11 cellular contexts compared by ENCODE assay signal in the genomic region with DNA sequence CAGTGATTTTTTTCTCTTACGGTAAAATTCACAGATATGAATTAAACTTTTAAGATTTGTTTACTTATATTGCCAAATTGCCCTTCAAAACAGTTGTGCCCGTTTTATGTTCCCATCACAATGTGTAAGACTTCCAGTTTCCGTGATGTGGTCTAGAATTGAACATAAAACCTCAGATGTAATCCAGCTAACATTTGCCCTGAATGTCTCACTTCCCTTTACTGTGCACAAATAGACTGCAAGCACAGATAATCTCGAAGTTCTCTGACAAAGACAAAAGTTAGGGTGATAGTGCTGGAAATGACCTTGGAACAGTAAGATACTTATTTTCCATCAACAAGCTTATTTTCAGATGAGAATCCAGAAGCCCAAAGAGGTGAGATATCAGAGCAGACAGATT.
DNase-seq lines count a peak whose midpoint lies in the region; ATAC-seq and TF ChIP-seq lines count a peak whose summit lies in the region.
"Had no signal": no experiment of that assay in that cellular context is flagged by ENCODE, and none has a peak within 500 bp of the region (broad histone marks: within the 10 kb centered on the region; RNA-seq: fewer than 3 reads in every experiment).

No MANE protein-coding gene starts in this region.

- 0 out of 22 replicates have a peak, but pooled peaks cover 0 to 4% (median 0%) of the 10 kb centered on the region in 11 experiments for H3K9me3 ChIP-seq in BLaER1 treated with 17β-estradiol and CSF1 and Interleukin-3, amounts not matched to agents 10 nM and 100 nM (replicated peaks in 1 of 11)
- no peaks in the 10 kb centered on the region for H3K9me3 ChIP-seq in sigmoid colon
- H3K9me3 ChIP-seq in Karpas-422 (ENCODE audit: low read length) = no peaks in the 10 kb centered on the region
- H3K9me3 ChIP-seq: thoracic aorta had no signal

- DNase-seq in NOMO-1 (lab: John Stamatoyannopoulos, UW; ENCODE audit: unreplicated experiment in 2 of 2) = peak; percentile 62 to 96
- peak; percentile 16 for DNase-seq in fibroblast of peridontal ligament (ENCODE audit: extremely low read depth)
- DNase-seq in sigmoid colon = no peak
- no peak for DNase-seq in Karpas-422
- DNase-seq in activated CD8-positive, alpha-beta memory T cell treated with anti-CD3 and anti-CD28 coated beads for 24 hours = no peak
- no peak for DNase-seq in activated naive CD8-positive, alpha-beta T cell treated with anti-CD3 and anti-CD28 coated beads for 36 hours
- DNase-seq: activated T-cell treated with anti-CD3 and anti-CD28 coated beads, Interleukin-2, amount 50 U/mL, for 48 hours had no signal

- H3K9me2 ChIP-seq in Karpas-422 (replicated peaks; ENCODE audit: insufficient read depth, low read length) = no peaks in the 10 kb centered on the region

- peak overlapping the region; percentile 8 to 48 (median 26); a peak in 17 of 22 replicates for H3K4me2 ChIP-seq in BLaER1 treated with 17β-estradiol and CSF1 and Interleukin-3, amounts not matched to agents 10 nM and 100 nM
- H3K4me2 ChIP-seq in Karpas-422 (ENCODE audit: low read depth, low read length, poor library complexity, severe bottlenecking) = no peak overlapping the region

- H3K9ac ChIP-seq in BLaER1 treated with 17β-estradiol and CSF1 and Interleukin-3, amounts not matched to agents 10 nM and 100 nM = no peak overlapping the region
- no peak overlapping the region for H3K9ac ChIP-seq in Karpas-422 (ENCODE audit: low read length)

- TF ChIP-seq CTCF in sigmoid colon (IDR thresholded peaks at IDR 0.05) = no peak

- peaks cover 6% of the 10 kb centered on the region for H3K4me1 Mint-ChIP-seq in activated naive CD8-positive, alpha-beta T cell treated with anti-CD3 and anti-CD28 coated beads for 36 hours

- WGBS in sigmoid colon, 2 donors = 28 to 42% methylated on average over 4 of the region's 4 CpGs

- ATAC-seq in GM21390 (IDR thresholded peaks at IDR 0.05; ENCODE audit: unreplicated experiment) = peak; percentile 48

- TF ChIP-seq POLR2A in sigmoid colon (IDR thresholded peaks at IDR 0.05) = no peak

- peak overlapping the region in 1 of 11 experiments; percentile 15; a peak in 1 of 22 replicates for H3K27ac ChIP-seq in BLaER1 treated with 17β-estradiol and CSF1 and Interleukin-3, amounts not matched to agents 10 nM and 100 nM
- no peak overlapping the region for H3K27ac ChIP-seq in sigmoid colon
- no peak overlapping the region for H3K27ac ChIP-seq in Karpas-422 (ENCODE audit: low read length)
- H3K27ac ChIP-seq: thoracic aorta had no signal

- no peaks in the 10 kb centered on the region for H3K36me3 Mint-ChIP-seq in activated naive CD8-positive, alpha-beta T cell treated with anti-CD3 and anti-CD28 coated beads for 36 hours
- H3K36me3 Mint-ChIP-seq: mesothelial cell of epicardium had no signal

- H4K20me1 ChIP-seq in BLaER1 treated with 17β-estradiol and CSF1 and Interleukin-3, amounts not matched to agents 10 nM and 100 nM = no peaks in the 10 kb centered on the region
- H4K20me1 ChIP-seq in Karpas-422 (ENCODE audit: insufficient read depth, low read depth, low read length) = no peaks in the 10 kb centered on the region

- TF ChIP-seq EP300 in sigmoid colon (IDR thresholded peaks at IDR 0.05) = no peak

- H3K79me2 ChIP-seq in Karpas-422 (ENCODE audit: low read length) = no peaks in the 10 kb centered on the region

- H3K4me3 ChIP-seq in BLaER1 treated with 17β-estradiol and CSF1 and Interleukin-3, amounts not matched to agents 10 nM and 100 nM = no peak overlapping the region
- H3K4me3 ChIP-seq in sigmoid colon (no peak overlapping the region), Karpas-422 (ENCODE audit: low read length) (no peak overlapping the region)
- H3K4me3 ChIP-seq: thoracic aorta had no signal

- H2AFZ ChIP-seq in Karpas-422 (ENCODE audit: low read length) = no peak overlapping the region

- H3K27me3 ChIP-seq in BLaER1 treated with 17β-estradiol and CSF1 and Interleukin-3, amounts not matched to agents 10 nM and 100 nM = no peaks in the 10 kb centered on the region
- H3K27me3 ChIP-seq in sigmoid colon (no peaks in the 10 kb centered on the region), Karpas-422 (ENCODE audit: low read length) (no peaks in the 10 kb centered on the region)

- no peaks in the 10 kb centered on the region for H3K9me3 Mint-ChIP-seq in activated naive CD8-positive, alpha-beta T cell treated with anti-CD3 and anti-CD28 coated beads for 36 hours
- H3K9me3 Mint-ChIP-seq: mesothelial cell of epicardium had no signal

- intact Hi-C loops in sigmoid colon (cut with DNase I) = no loop called here

- H3K27me3 Mint-ChIP-seq in activated naive CD8-positive, alpha-beta T cell treated with anti-CD3 and anti-CD28 coated beads for 36 hours = no peaks in the 10 kb centered on the region

- no peak overlapping the region for H3K4me3 Mint-ChIP-seq in activated naive CD8-positive, alpha-beta T cell treated with anti-CD3 and anti-CD28 coated beads for 36 hours
- H3K4me3 Mint-ChIP-seq: mesothelial cell of epicardium had no signal

- peaks cover 8 to 18% (median 11%) of the 10 kb centered on the region in 10 experiments; a peak in 18 of 20 replicates for H3K4me1 ChIP-seq in BLaER1 treated with 17β-estradiol and CSF1 and Interleukin-3, amounts not matched to agents 10 nM and 100 nM
- H3K4me1 ChIP-seq in sigmoid colon (no peaks in the 10 kb centered on the region), Karpas-422 (ENCODE audit: low read length) (no peaks in the 10 kb centered on the region)

- no peaks in the 10 kb centered on the region for H3K36me3 ChIP-seq in BLaER1 treated with 17β-estradiol and CSF1 and Interleukin-3, amounts not matched to agents 10 nM and 100 nM
- no peaks in the 10 kb centered on the region for H3K36me3 ChIP-seq in sigmoid colon
- H3K36me3 ChIP-seq in Karpas-422 (ENCODE audit: insufficient read depth, low read length) = no peaks in the 10 kb centered on the region
- H3K36me3 ChIP-seq: thoracic aorta had no signal

- H3K27ac Mint-ChIP-seq in activated naive CD8-positive, alpha-beta T cell treated with anti-CD3 and anti-CD28 coated beads for 36 hours = no peak overlapping the region
- H3K27ac Mint-ChIP-seq: mesothelial cell of epicardium had no signal

Comparison
In these comparisons a context has a peak if more than half of its experiments do, and no peak if none do; other contexts are left out.
1. DNase-seq: peak in NOMO-1 (2 of 2) and fibroblast of peridontal ligament (single experiment); none in sigmoid colon (single experiment), Karpas-422 (single experiment), activated CD8-positive, alpha-beta memory T cell treated with anti-CD3 and anti-CD28 coated beads for 24 hours (single experiment) and activated naive CD8-positive, alpha-beta T cell treated with anti-CD3 and anti-CD28 coated beads for 36 hours (single experiment).